26 cellular contexts compared by ENCODE assay signal in the genomic region with DNA sequence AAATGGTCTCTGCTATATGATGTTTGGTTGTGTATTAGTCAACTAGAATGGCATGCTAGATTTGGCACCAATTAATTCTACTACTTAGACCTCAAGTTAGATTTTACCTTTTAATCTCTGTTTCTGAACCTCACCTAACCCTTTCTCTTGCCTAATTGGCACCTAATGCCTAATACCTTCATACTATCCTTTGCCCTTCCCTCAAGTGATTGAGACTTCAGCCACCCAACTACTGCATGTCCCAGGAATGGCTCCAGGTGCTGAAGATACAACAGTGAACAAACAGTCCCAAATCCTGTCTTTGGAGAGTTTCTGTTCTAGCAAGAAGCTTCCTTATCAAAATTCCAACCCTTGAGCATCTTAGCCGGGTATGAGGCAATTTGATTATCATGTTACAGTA.
A peak's percentile ranks its signal among the peaks of the same experiment; 100 is the strongest.
DNase-seq lines count a peak whose midpoint lies in the region; ATAC-seq, FAIRE-seq and TF ChIP-seq lines count a peak whose summit lies in the region.
"Had no signal": no experiment of that assay in that cellular context is flagged by ENCODE, and none has a peak within 500 bp of the region (broad histone marks: within the 10 kb centered on the region; RNA-seq: fewer than 3 reads in every experiment).

No MANE protein-coding gene starts in this region.

- H3K9me3 ChIP-seq in keratinocyte (ENCODE audit: control insufficient read depth, low read depth, low read length) (no peaks in the 10 kb centered on the region), suprapubic skin (no peaks in the 10 kb centered on the region)
- H3K9me3 ChIP-seq: BE2C, BLaER1 had no signal

- no peak overlapping the region for H2AFZ ChIP-seq in keratinocyte (ENCODE audit: control insufficient read depth, low read length)

- H3K4me1 ChIP-seq in keratinocyte (ENCODE audit: control insufficient read depth, extremely low read depth, insufficient read depth, low read length) (peaks cover 7% of the 10 kb centered on the region), suprapubic skin (peaks cover 30% of the 10 kb centered on the region)
- H3K4me1 ChIP-seq: BE2C, BLaER1 had no signal

- intact Hi-C loops in cardiac septum (cut with DNase I) (no loop called here), posterior vena cava (cut with DNase I) (no loop called here)

- peak; percentile 45 for DNase-seq in NCI-H226
- peak; percentile 17 for DNase-seq in OCI-M1 (lab: John Stamatoyannopoulos, UW)
- no peak for DNase-seq in keratinocyte (ENCODE audit: low read depth, low spot score)
- DNase-seq in suprapubic skin (ENCODE audit: low spot score in 2 of 2): no peak
- no peak for DNase-seq in cardiac septum (ENCODE audit: low spot score)
- no peak for DNase-seq in posterior vena cava (ENCODE audit: low spot score)
- DNase-seq: 8988T; ACHN; BE2C; C1 segment of cervical spinal cord; CD4-positive, alpha-beta memory T cell; CD4-positive, CD25-positive, alpha-beta regulatory T cell; CD8-positive, alpha-beta memory T cell; COR-L47; DMS 273 treated with DMSO at 0.1 percent for 48 hours; DMS153; DMS53; DMS79; DND-41; EL; GDM1 had no signal

- TF ChIP-seq EP300 in suprapubic skin (IDR thresholded peaks at IDR 0.05): no peak

- no peak overlapping the region for H3K27ac ChIP-seq in keratinocyte (ENCODE audit: control insufficient read depth, insufficient read depth, low read length)
- H3K27ac ChIP-seq in suprapubic skin: peak overlapping the region; percentile 68
- H3K27ac ChIP-seq: BLaER1 had no signal

- no peak overlapping the region for H3K4me2 ChIP-seq in keratinocyte (ENCODE audit: control insufficient read depth, extremely low read depth, insufficient read depth, low read depth, low read length)
- H3K4me2 ChIP-seq: BLaER1 had no signal

- TF ChIP-seq POLR2A in suprapubic skin (IDR thresholded peaks at IDR 0.05): no peak

- ATAC-seq in GM19395 (IDR thresholded peaks at IDR 0.05; ENCODE audit: unreplicated experiment): no peak
- ATAC-seq: GM12878 had no signal

- no peaks in the 10 kb centered on the region for H3K9me1 ChIP-seq in keratinocyte (ENCODE audit: control insufficient read depth, extremely low read depth, insufficient read depth, low read length)

- H3K27me3 ChIP-seq in keratinocyte (ENCODE audit: control insufficient read depth, extremely low read depth, insufficient read depth, low read length) (no peaks in the 10 kb centered on the region), suprapubic skin (no peaks in the 10 kb centered on the region)
- H3K27me3 ChIP-seq: BE2C, BLaER1 had no signal

- H3K4me3 ChIP-seq in keratinocyte (ENCODE audit: control insufficient read depth in 2 of 3, extremely low read depth in 1 of 3, insufficient read depth in 2 of 3, low read depth in 1 of 3, low read length in 3 of 3) (no peak overlapping the region), suprapubic skin (no peak overlapping the region)
- H3K4me3 ChIP-seq: BLaER1, GM12878 had no signal

- peak; percentile 36 for FAIRE-seq in keratinocyte (lab: Jason Lieb, UNC)
- FAIRE-seq: A204.1, GM18507 had no signal

- no peaks in the 10 kb centered on the region for H3K36me3 ChIP-seq in keratinocyte (ENCODE audit: control insufficient read depth in 2 of 2, extremely low read depth in 1 of 2, insufficient read depth in 2 of 2, low read length in 2 of 2)
- H3K36me3 ChIP-seq in suprapubic skin: no peaks in the 10 kb centered on the region
- H3K36me3 ChIP-seq: BE2C, BLaER1 had no signal

- no peaks in the 10 kb centered on the region for H3K79me2 ChIP-seq in keratinocyte (ENCODE audit: control insufficient read depth, insufficient read depth, low read length)

- WGBS in suprapubic skin: 64% methylated on average over 1 of the region's 1 CpG

- TF ChIP-seq CTCF in keratinocyte (optimal IDR thresholded peaks at IDR 0.05 in 1 of 3, IDR thresholded peaks at IDR 0.05 in 1 of 3, conservative IDR thresholded peaks at IDR 0.05 in 1 of 3; ENCODE audit: extremely low read depth in 1 of 3, insufficient read depth in 2 of 3, low read length in 3 of 3) (no peak), suprapubic skin (IDR thresholded peaks at IDR 0.05) (no peak)

- H4K20me1 ChIP-seq in keratinocyte (ENCODE audit: control insufficient read depth, extremely low read depth, insufficient read depth, low read length): no peaks in the 10 kb centered on the region
- H4K20me1 ChIP-seq: BLaER1 had no signal

- dilution Hi-C loops in keratinocyte (cut with MboI; ENCODE audit: extremely low pct_ligation_motif_present, low sequenced_read_pairs): no loop called here

- H3K9ac ChIP-seq in keratinocyte (ENCODE audit: control insufficient read depth, extremely low read depth, insufficient read depth, low read length): no peak overlapping the region
- H3K9ac ChIP-seq: BLaER1 had no signal

Comparison
In these comparisons a context has a peak if more than half of its experiments do, and no peak if none do; other contexts are left out.
1. DNase-seq: peak in NCI-H226 (single experiment) and OCI-M1 (single experiment); none in keratinocyte (single experiment), suprapubic skin (0 of 2), cardiac septum (single experiment) and posterior vena cava (single experiment).